ENCODE assay signal across 11 cellular contexts in genomic region chr21:10272216-10272615, GRCh38.
DNase-seq lines count a peak whose midpoint lies in the region; ATAC-seq and TF ChIP-seq lines count a peak whose summit lies in the region.
"Had no signal": no experiment of that assay in that cellular context is flagged by ENCODE, and none has a peak within 500 bp of the region (broad histone marks: within the 10 kb centered on the region; RNA-seq: fewer than 3 reads in every experiment).

No MANE protein-coding gene starts in this region.

- no peaks in the 10 kb centered on the region for H3K9me3 ChIP-seq in esophagus muscularis mucosa
- peaks cover 0 to 7% of the 10 kb centered on the region in 2 donors for H3K9me3 ChIP-seq in breast epithelium
- H3K9me3 ChIP-seq in osteoblast (ENCODE audit: low read depth, low read length), result peaks cover 5% of the 10 kb centered on the region

- WGBS in esophagus muscularis mucosa, result 58% methylated on average over 5 of the region's 5 CpGs

- H3K4me2 ChIP-seq in osteoblast (ENCODE audit: insufficient read depth, low read length), result no peak overlapping the region

- H3K27ac ChIP-seq in esophagus muscularis mucosa (replicated peaks in 1 of 4), result no peak overlapping the region
- H3K27ac ChIP-seq in breast epithelium, result no peak overlapping the region
- no peak overlapping the region for H3K27ac ChIP-seq in osteoblast (ENCODE audit: low read depth, low read length)

- intact Hi-C loops in esophagus muscularis mucosa (cut with DNase I), result no loop called here
- intact Hi-C loops in breast epithelium (cut with DNase I; ENCODE audit: low total_unique reads), result no loop called here

- DNase-seq in esophagus muscularis mucosa (ENCODE audit: extremely low spot score) (peak; percentile 99), putamen (ENCODE audit: low spot score) (peak; percentile 31), breast epithelium (ENCODE audit: low spot score in 2 of 2) (no peak), osteoblast (ENCODE audit: insufficient read length, low spot score, missing footprints) (no peak), GM19238 (ENCODE audit: insufficient read length, low spot score) (no peak), AG08395 (ENCODE audit: low spot score) (no peak)
- DNase-seq: NCI-H2081 treated with DMSO at 0.1 percent for 48 hours, retina, SHP77 had no signal

- no peaks in the 10 kb centered on the region for H4K20me1 ChIP-seq in osteoblast (ENCODE audit: insufficient read depth, low read length)

- no peak overlapping the region for H2AFZ ChIP-seq in osteoblast (ENCODE audit: low read length)

- TF ChIP-seq POLR2A in esophagus muscularis mucosa (IDR thresholded peaks at IDR 0.05; ENCODE audit: low read depth) (no peak), breast epithelium (IDR thresholded peaks at IDR 0.05) (no peak)

- H3K79me2 ChIP-seq in osteoblast (ENCODE audit: insufficient read depth, low read length), result no peaks in the 10 kb centered on the region

- TF ChIP-seq CTCF in esophagus muscularis mucosa (IDR thresholded peaks at IDR 0.05) (no peak), breast epithelium (IDR thresholded peaks at IDR 0.05) (no peak), osteoblast (IDR thresholded peaks at IDR 0.05; ENCODE audit: extremely low read depth, low read depth, low read length) (no peak)

- H3K4me3 ChIP-seq in esophagus muscularis mucosa (no peak overlapping the region), breast epithelium (no peak overlapping the region), osteoblast (ENCODE audit: insufficient read depth, low read length) (no peak overlapping the region)

- ATAC-seq in GM21737 (IDR thresholded peaks at IDR 0.05; ENCODE audit: unreplicated experiment) (peak; percentile 81), HG03460 (IDR thresholded peaks at IDR 0.05; ENCODE audit: unreplicated experiment) (peak; percentile 56)

- H3K27me3 ChIP-seq in esophagus muscularis mucosa (no peaks in the 10 kb centered on the region), breast epithelium (no peaks in the 10 kb centered on the region), osteoblast (ENCODE audit: insufficient read depth, low read length) (no peaks in the 10 kb centered on the region)

- H3K36me3 ChIP-seq in esophagus muscularis mucosa (no peaks in the 10 kb centered on the region), breast epithelium (no peaks in the 10 kb centered on the region), osteoblast (ENCODE audit: insufficient read depth, low read length) (no peaks in the 10 kb centered on the region)

- H3K4me1 ChIP-seq in esophagus muscularis mucosa (no peaks in the 10 kb centered on the region), breast epithelium (no peaks in the 10 kb centered on the region), osteoblast (ENCODE audit: insufficient read depth, low read length) (no peaks in the 10 kb centered on the region)

- TF ChIP-seq EP300 in esophagus muscularis mucosa (IDR thresholded peaks at IDR 0.05), result no peak

Comparison
In these comparisons a context has a peak if more than half of its experiments do, and no peak if none do; other contexts are left out.
1. DNase-seq: peak in esophagus muscularis mucosa (single experiment) and putamen (single experiment); none in breast epithelium (0 of 2), osteoblast (single experiment), GM19238 (single experiment) and AG08395 (single experiment).